In the genomic region with DNA sequence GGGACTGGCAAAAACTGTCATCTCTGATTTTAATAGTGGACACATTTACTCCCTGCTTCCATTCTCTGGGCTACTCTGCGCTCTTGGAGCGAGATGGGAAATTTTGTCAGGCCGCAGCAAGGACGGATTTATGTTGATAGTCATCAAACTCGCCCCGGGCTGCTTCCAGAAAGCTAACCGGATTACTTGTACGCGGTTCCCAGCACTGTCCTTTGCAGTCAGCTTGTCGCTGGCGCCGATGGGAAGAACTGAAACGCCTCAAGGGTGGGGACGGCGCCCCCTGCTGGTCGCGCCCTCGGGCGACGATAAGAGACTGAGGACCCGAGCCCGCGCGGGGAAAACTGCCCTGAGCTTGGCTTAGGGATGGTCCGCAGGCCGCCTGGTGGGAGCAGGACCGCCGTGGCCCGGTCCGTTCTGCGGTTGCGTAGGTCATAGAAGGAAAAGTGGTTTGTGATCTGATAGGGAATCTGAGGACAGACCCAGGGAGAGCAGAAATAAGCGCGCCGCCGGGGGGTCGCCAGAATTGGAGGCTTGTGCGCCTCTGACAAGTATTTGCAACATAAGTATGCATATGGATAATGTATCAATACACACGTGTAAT, we compare ENCODE assay signal across 1 cellular context.
TF ChIP-seq lines count a peak whose summit lies in the region.

No MANE protein-coding gene starts in this region.

TF ChIP-seq in HepG2, 621 proteins besides CTCF, POLR2A, EP300 and RAD21 (continued from another document and continues in another):
- TF ChIP-seq, protein P1, sequence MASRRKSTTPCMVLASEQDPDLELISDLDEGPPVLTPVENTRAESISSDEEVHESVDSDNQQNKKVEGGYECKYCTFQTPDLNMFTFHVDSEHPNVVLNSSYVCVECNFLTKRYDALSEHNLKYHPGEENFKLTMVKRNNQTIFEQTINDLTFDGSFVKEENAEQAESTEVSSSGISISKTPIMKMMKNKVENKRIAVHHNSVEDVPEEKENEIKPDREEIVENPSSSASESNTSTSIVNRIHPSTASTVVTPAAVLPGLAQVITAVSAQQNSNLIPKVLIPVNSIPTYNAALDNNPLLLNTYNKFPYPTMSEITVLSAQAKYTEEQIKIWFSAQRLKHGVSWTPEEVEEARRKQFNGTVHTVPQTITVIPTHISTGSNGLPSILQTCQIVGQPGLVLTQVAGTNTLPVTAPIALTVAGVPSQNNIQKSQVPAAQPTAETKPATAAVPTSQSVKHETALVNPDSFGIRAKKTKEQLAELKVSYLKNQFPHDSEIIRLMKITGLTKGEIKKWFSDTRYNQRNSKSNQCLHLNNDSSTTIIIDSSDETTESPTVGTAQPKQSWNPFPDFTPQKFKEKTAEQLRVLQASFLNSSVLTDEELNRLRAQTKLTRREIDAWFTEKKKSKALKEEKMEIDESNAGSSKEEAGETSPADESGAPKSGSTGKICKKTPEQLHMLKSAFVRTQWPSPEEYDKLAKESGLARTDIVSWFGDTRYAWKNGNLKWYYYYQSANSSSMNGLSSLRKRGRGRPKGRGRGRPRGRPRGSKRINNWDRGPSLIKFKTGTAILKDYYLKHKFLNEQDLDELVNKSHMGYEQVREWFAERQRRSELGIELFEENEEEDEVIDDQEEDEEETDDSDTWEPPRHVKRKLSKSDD (CRISPR knock-in tag; IDR thresholded peaks at IDR 0.05; ENCODE audit: low read depth) = 0 out of 2 replicates have a peak, but pooled peaks have one; percentile 50
- no peak for TF ChIP-seq NFIB (CRISPR knock-in tag; IDR thresholded peaks at IDR 0.05; ENCODE audit: borderline replicate concordance)
- peak; percentile 90 for TF ChIP-seq ZNF205 (CRISPR knock-in tag; IDR thresholded peaks at IDR 0.05)
- peak; percentile 76; the same call in 1 of the 2 replicates for TF ChIP-seq MIER2 (CRISPR knock-in tag; IDR thresholded peaks at IDR 0.05)
- no peak for TF ChIP-seq SP2 (CRISPR knock-in tag; IDR thresholded peaks at IDR 0.05)
- TF ChIP-seq, protein P2, sequence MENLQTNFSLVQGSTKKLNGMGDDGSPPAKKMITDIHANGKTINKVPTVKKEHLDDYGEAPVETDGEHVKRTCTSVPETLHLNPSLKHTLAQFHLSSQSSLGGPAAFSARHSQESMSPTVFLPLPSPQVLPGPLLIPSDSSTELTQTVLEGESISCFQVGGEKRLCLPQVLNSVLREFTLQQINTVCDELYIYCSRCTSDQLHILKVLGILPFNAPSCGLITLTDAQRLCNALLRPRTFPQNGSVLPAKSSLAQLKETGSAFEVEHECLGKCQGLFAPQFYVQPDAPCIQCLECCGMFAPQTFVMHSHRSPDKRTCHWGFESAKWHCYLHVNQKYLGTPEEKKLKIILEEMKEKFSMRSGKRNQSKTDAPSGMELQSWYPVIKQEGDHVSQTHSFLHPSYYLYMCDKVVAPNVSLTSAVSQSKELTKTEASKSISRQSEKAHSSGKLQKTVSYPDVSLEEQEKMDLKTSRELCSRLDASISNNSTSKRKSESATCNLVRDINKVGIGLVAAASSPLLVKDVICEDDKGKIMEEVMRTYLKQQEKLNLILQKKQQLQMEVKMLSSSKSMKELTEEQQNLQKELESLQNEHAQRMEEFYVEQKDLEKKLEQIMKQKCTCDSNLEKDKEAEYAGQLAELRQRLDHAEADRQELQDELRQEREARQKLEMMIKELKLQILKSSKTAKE (CRISPR knock-in tag; IDR thresholded peaks at IDR 0.05; ENCODE audit: borderline replicate concordance) = 0 out of 2 replicates have a peak, but pooled peaks have one; percentile 30
- TF ChIP-seq ZNF224 (CRISPR knock-in tag; IDR thresholded peaks at IDR 0.05) = 0 out of 2 replicates have a peak, but pooled peaks have one; percentile 46
- TF ChIP-seq SMAD9 (CRISPR knock-in tag; IDR thresholded peaks at IDR 0.05) = no peak
- peak; percentile 42 for TF ChIP-seq AGO2 (optimal IDR thresholded peaks at IDR 0.05; ENCODE audit: low read depth, low read length)
- TF ChIP-seq PAX8 (CRISPR knock-in tag; IDR thresholded peaks at IDR 0.05; ENCODE audit: borderline replicate concordance) = no peak
- TF ChIP-seq, protein P3, sequence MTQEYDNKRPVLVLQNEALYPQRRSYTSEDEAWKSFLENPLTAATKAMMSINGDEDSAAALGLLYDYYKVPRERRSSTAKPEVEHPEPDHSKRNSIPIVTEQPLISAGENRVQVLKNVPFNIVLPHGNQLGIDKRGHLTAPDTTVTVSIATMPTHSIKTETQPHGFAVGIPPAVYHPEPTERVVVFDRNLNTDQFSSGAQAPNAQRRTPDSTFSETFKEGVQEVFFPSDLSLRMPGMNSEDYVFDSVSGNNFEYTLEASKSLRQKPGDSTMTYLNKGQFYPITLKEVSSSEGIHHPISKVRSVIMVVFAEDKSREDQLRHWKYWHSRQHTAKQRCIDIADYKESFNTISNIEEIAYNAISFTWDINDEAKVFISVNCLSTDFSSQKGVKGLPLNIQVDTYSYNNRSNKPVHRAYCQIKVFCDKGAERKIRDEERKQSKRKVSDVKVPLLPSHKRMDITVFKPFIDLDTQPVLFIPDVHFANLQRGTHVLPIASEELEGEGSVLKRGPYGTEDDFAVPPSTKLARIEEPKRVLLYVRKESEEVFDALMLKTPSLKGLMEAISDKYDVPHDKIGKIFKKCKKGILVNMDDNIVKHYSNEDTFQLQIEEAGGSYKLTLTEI (CRISPR knock-in tag; conservative IDR thresholded peaks at IDR 0.05) = no peak
- no peak for TF ChIP-seq MATR3 (CRISPR knock-in tag; IDR thresholded peaks at IDR 0.05)
- 0 out of 2 replicates have a peak, but pooled peaks have one; percentile 77 for TF ChIP-seq HOXA9 (CRISPR knock-in tag; IDR thresholded peaks at IDR 0.05; ENCODE audit: borderline replicate concordance)
- TF ChIP-seq SATB2 (CRISPR knock-in tag; IDR thresholded peaks at IDR 0.05) = no peak
- TF ChIP-seq, protein P4, sequence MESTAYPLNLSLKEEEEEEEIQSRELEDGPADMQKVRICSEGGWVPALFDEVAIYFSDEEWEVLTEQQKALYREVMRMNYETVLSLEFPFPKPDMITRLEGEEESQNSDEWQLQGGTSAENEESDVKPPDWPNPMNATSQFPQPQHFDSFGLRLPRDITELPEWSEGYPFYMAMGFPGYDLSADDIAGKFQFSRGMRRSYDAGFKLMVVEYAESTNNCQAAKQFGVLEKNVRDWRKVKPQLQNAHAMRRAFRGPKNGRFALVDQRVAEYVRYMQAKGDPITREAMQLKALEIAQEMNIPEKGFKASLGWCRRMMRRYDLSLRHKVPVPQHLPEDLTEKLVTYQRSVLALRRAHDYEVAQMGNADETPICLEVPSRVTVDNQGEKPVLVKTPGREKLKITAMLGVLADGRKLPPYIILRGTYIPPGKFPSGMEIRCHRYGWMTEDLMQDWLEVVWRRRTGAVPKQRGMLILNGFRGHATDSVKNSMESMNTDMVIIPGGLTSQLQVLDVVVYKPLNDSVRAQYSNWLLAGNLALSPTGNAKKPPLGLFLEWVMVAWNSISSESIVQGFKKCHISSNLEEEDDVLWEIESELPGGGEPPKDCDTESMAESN (CRISPR knock-in tag; conservative IDR thresholded peaks at IDR 0.05) = peak; percentile 94
- TF ChIP-seq CBX5 (CRISPR knock-in tag; IDR thresholded peaks at IDR 0.05; ENCODE audit: borderline replicate concordance) = peak; percentile 89; the same call in 1 of the 2 replicates
- TF ChIP-seq IKZF4 (CRISPR knock-in tag; IDR thresholded peaks at IDR 0.05; ENCODE audit: borderline replicate concordance, low read depth, not compliant biosample characterization) = no peak
- TF ChIP-seq THAP11 (CRISPR knock-in tag; IDR thresholded peaks at IDR 0.05) = peak; percentile 76; the same call in 1 of the 2 replicates
- no peak for TF ChIP-seq HIVEP1 (CRISPR knock-in tag; IDR thresholded peaks at IDR 0.05)
- no peak for TF ChIP-seq PHB2 (IDR thresholded peaks at IDR 0.05; ENCODE audit: partially characterized antibody)
- TF ChIP-seq TBX3 (IDR thresholded peaks at IDR 0.05; ENCODE audit: borderline replicate concordance) = no peak
- no peak for TF ChIP-seq RBM22 (optimal IDR thresholded peaks at IDR 0.05; ENCODE audit: low read length)
- TF ChIP-seq HNRNPL (IDR thresholded peaks at IDR 0.05; ENCODE audit: low read depth, low read length) = no peak
- TF ChIP-seq AGO1 (IDR thresholded peaks at IDR 0.05; ENCODE audit: low read depth, low read length, poor library complexity, severe bottlenecking) = no peak
- TF ChIP-seq ZNF792 (CRISPR knock-in tag; IDR thresholded peaks at IDR 0.05) = peak; percentile 97
- peak; percentile 77; the same call in 1 of the 2 replicates for TF ChIP-seq ZNF598 (CRISPR knock-in tag; IDR thresholded peaks at IDR 0.05; ENCODE audit: borderline replicate concordance)
- peak; percentile 87; the same call in 1 of the 2 replicates for TF ChIP-seq RFXAP (CRISPR knock-in tag; IDR thresholded peaks at IDR 0.05; ENCODE audit: borderline replicate concordance)
- no peak for TF ChIP-seq ISX (CRISPR knock-in tag; conservative IDR thresholded peaks at IDR 0.05)
- peak; percentile 75 for TF ChIP-seq MAX (IDR thresholded peaks at IDR 0.05)
- no peak for TF ChIP-seq ZNF253 (CRISPR knock-in tag; IDR thresholded peaks at IDR 0.05; ENCODE audit: borderline replicate concordance)
- TF ChIP-seq CSRNP1 (CRISPR knock-in tag; IDR thresholded peaks at IDR 0.05) = peak; percentile 51; the same call in 1 of the 2 replicates
- TF ChIP-seq JUNB (CRISPR knock-in tag; IDR thresholded peaks at IDR 0.05; ENCODE audit: borderline replicate concordance) = no peak
- TF ChIP-seq GATAD2A (CRISPR knock-in tag; IDR thresholded peaks at IDR 0.05) = peak; percentile 89
- TF ChIP-seq MEIS1 (CRISPR knock-in tag; IDR thresholded peaks at IDR 0.05; ENCODE audit: borderline replicate concordance) = no peak; the same call in 1 of the 2 replicates
- peak; percentile 52 for TF ChIP-seq ISL2 (CRISPR knock-in tag; IDR thresholded peaks at IDR 0.05)
- TF ChIP-seq ZNF329 (CRISPR knock-in tag; IDR thresholded peaks at IDR 0.05; ENCODE audit: low read depth) = no peak
- TF ChIP-seq ZNF841 (CRISPR knock-in tag; IDR thresholded peaks at IDR 0.05; ENCODE audit: borderline replicate concordance) = no peak
- peak; percentile 86 for TF ChIP-seq ZNF687 (CRISPR knock-in tag; IDR thresholded peaks at IDR 0.05)
- TF ChIP-seq ZNF83 (CRISPR knock-in tag; IDR thresholded peaks at IDR 0.05; ENCODE audit: borderline replicate concordance) = 0 out of 2 replicates have a peak, but pooled peaks have one; percentile 79
- peak; percentile 43; the same call in 1 of the 2 replicates for TF ChIP-seq SIX4 (CRISPR knock-in tag; IDR thresholded peaks at IDR 0.05)
- no peak for TF ChIP-seq SMAD1 (CRISPR knock-in tag; IDR thresholded peaks at IDR 0.05; ENCODE audit: borderline replicate concordance, low read depth)
- no peak for TF ChIP-seq PRPF4 (IDR thresholded peaks at IDR 0.05; ENCODE audit: low read depth, low read length, poor library complexity, severe bottlenecking)
- TF ChIP-seq ZSCAN29 (CRISPR knock-in tag; conservative IDR thresholded peaks at IDR 0.05) = peak; percentile 95
- no peak for TF ChIP-seq ZNF7 (CRISPR knock-in tag; IDR thresholded peaks at IDR 0.05)
- TF ChIP-seq MYPOP (CRISPR knock-in tag; IDR thresholded peaks at IDR 0.05) = peak; percentile 93
- TF ChIP-seq ZSCAN12 (CRISPR knock-in tag; IDR thresholded peaks at IDR 0.05) = no peak
- TF ChIP-seq ATF7-NPFF (CRISPR knock-in tag; IDR thresholded peaks at IDR 0.05; ENCODE audit: low read depth) = peak; percentile 84
- no peak for TF ChIP-seq ONECUT2 (CRISPR knock-in tag; IDR thresholded peaks at IDR 0.05)
- TF ChIP-seq ZNF12 (CRISPR knock-in tag; IDR thresholded peaks at IDR 0.05) = peak; percentile 46
- no peak for TF ChIP-seq ZNF296 (CRISPR knock-in tag; conservative IDR thresholded peaks at IDR 0.05)
- TF ChIP-seq TSC22D2 (CRISPR knock-in tag; IDR thresholded peaks at IDR 0.05; ENCODE audit: borderline replicate concordance) = peak; percentile 91; the same call in 1 of the 2 replicates
- TF ChIP-seq RCOR2 (CRISPR knock-in tag; IDR thresholded peaks at IDR 0.05) = peak; percentile 87
